Comparison of ENCODE assay signal across 17 cellular contexts in genomic region chr6:42026540-42026939, GRCh38. TPM values are rescaled to one million over a fixed set of nuclear protein-coding genes. Genes with fewer than 3 reads are reported as not detected.
DNase-seq lines count a peak whose midpoint lies in the region; ATAC-seq and TF ChIP-seq lines count a peak whose summit lies in the region.
"Had no signal": no experiment of that assay in that cellular context is flagged by ENCODE, and none has a peak within 500 bp of the region (broad histone marks: within the 10 kb centered on the region; RNA-seq: fewer than 3 reads in every experiment).

No MANE protein-coding gene starts in this region.

- CTCF ChIA-PET in activated CD8-positive, alpha-beta memory T cell treated with anti-CD3 and anti-CD28 coated beads, Interleukin-2, amount 10 ng/mL, durations not matched to agents 7 days and 5 days (lab: Charles Lee): interaction anchor here (1.9 to 3.2 kb wide), 2 partner anchors 13 to 105 kb away, joined by 7 to 9 read pairs; partner anchors contain the start of genes BYSL and MED20
- CTCF ChIA-PET in T-cell (lab: Charles Lee): no interaction called here

- DNase-seq in activated CD8-positive, alpha-beta memory T cell treated with anti-CD3 and anti-CD28 coated beads, Interleukin-2, amount 10 ng/mL, durations not matched to agents 7 days and 5 days: no peak
- DNase-seq in activated CD8-positive, alpha-beta memory T cell treated with anti-CD3 and anti-CD28 coated beads, Interleukin-2, amount 50 U/mL, for 4 hours: no peak
- DNase-seq in T-cell: no peak
- DNase-seq in stimulated activated effector memory CD8-positive, alpha-beta T cell treated with anti-CD3 and anti-CD28 coated beads, Interleukin-12 subunit alpha, Interleukin-12 subunit beta, amount 100 ng/mL, for 72 hours (ENCODE audit: low spot score in 2 of 2): no peak
- DNase-seq in T1000 (lab: John Stamatoyannopoulos, UW): no peak
- no peak for DNase-seq in osteocyte (ENCODE audit: extremely low spot score, unreplicated experiment)
- DNase-seq: activated T-cell treated with anti-CD3 and anti-CD28 coated beads, Interleukin-2, amount 50 U/mL, for 1 hour; effector CD4-positive, alpha-beta T cell; left ventricle myocardium superior; NCI-H187; NCI-H526; PC-9 had no signal

- ATAC-seq in activated CD8-positive, alpha-beta memory T cell treated with anti-CD3 and anti-CD28 coated beads, Interleukin-2, amount 10 ng/mL, durations not matched to agents 7 days and 5 days: no peak
- no peak for ATAC-seq in T-cell (replicated peaks in 1 of 4)
- ATAC-seq in stimulated activated effector memory CD8-positive, alpha-beta T cell treated with anti-CD3 and anti-CD28 coated beads, Interleukin-12 subunit alpha, Interleukin-12 subunit beta, amount 100 ng/mL, for 72 hours: no peak
- ATAC-seq in HG02981 (IDR thresholded peaks at IDR 0.05; ENCODE audit: unreplicated experiment): no peak
- ATAC-seq: left ventricle myocardium superior, SK-N-SH treated with all-trans-retinoic acid at 6 μM for 48 hours had no signal

- POLR2A ChIA-PET in T-cell (lab: Charles Lee): no interaction called here

- H3K4me3 Mint-ChIP-seq in activated CD8-positive, alpha-beta memory T cell treated with anti-CD3 and anti-CD28 coated beads, Interleukin-2, amount 10 ng/mL, durations not matched to agents 7 days and 5 days: no peak overlapping the region
- H3K4me3 Mint-ChIP-seq in T-cell (peak overlapping the region in 1 of 3 donors; percentile 81), osteocyte (ENCODE audit: unreplicated experiment) (no peak overlapping the region)
- H3K4me3 Mint-ChIP-seq in dendritic cell treated with granulocyte-macrophage colony-stimulating factor and Interleukin-4, amounts not matched to agents 40 ng/mL and 50 ng/mL, for 4 days: no peak overlapping the region
- H3K4me3 Mint-ChIP-seq in stimulated activated effector memory CD8-positive, alpha-beta T cell treated with anti-CD3 and anti-CD28 coated beads, Interleukin-12 subunit alpha, Interleukin-12 subunit beta, amount 100 ng/mL, for 72 hours: peak overlapping the region; percentile 75
- H3K4me3 Mint-ChIP-seq: brain, nephron had no signal

- H3K36me3 Mint-ChIP-seq in activated CD8-positive, alpha-beta memory T cell treated with anti-CD3 and anti-CD28 coated beads, Interleukin-2, amount 10 ng/mL, durations not matched to agents 7 days and 5 days: peaks cover 24% of the 10 kb centered on the region
- H3K36me3 Mint-ChIP-seq in T-cell (peaks cover 43% of the 10 kb centered on the region), osteocyte (ENCODE audit: unreplicated experiment) (peaks cover 22% of the 10 kb centered on the region)
- H3K36me3 Mint-ChIP-seq in dendritic cell treated with granulocyte-macrophage colony-stimulating factor and Interleukin-4, amounts not matched to agents 40 ng/mL and 50 ng/mL, for 4 days (ENCODE audit: low read depth): no peaks in the 10 kb centered on the region
- peaks cover 20% of the 10 kb centered on the region for H3K36me3 Mint-ChIP-seq in stimulated activated effector memory CD8-positive, alpha-beta T cell treated with anti-CD3 and anti-CD28 coated beads, Interleukin-12 subunit alpha, Interleukin-12 subunit beta, amount 100 ng/mL, for 72 hours
- H3K36me3 Mint-ChIP-seq: brain had no signal

- H3K4me1 Mint-ChIP-seq in activated CD8-positive, alpha-beta memory T cell treated with anti-CD3 and anti-CD28 coated beads, Interleukin-2, amount 10 ng/mL, durations not matched to agents 7 days and 5 days: peaks cover 84% of the 10 kb centered on the region
- H3K4me1 Mint-ChIP-seq in T-cell (peaks cover 96 to 100% (median 98%) of the 10 kb centered on the region in 3 donors), osteocyte (ENCODE audit: unreplicated experiment) (peaks cover 22% of the 10 kb centered on the region)
- peaks cover 80% of the 10 kb centered on the region for H3K4me1 Mint-ChIP-seq in dendritic cell treated with granulocyte-macrophage colony-stimulating factor and Interleukin-4, amounts not matched to agents 40 ng/mL and 50 ng/mL, for 4 days (ENCODE audit: low read depth)
- H3K4me1 Mint-ChIP-seq in stimulated activated effector memory CD8-positive, alpha-beta T cell treated with anti-CD3 and anti-CD28 coated beads, Interleukin-12 subunit alpha, Interleukin-12 subunit beta, amount 100 ng/mL, for 72 hours: peaks cover 95% of the 10 kb centered on the region

- H3K27me3 Mint-ChIP-seq in activated CD8-positive, alpha-beta memory T cell treated with anti-CD3 and anti-CD28 coated beads, Interleukin-2, amount 10 ng/mL, durations not matched to agents 7 days and 5 days: no peaks in the 10 kb centered on the region
- H3K27me3 Mint-ChIP-seq in T-cell: no peaks in the 10 kb centered on the region
- H3K27me3 Mint-ChIP-seq in dendritic cell treated with granulocyte-macrophage colony-stimulating factor and Interleukin-4, amounts not matched to agents 40 ng/mL and 50 ng/mL, for 4 days: no peaks in the 10 kb centered on the region
- H3K27me3 Mint-ChIP-seq in osteocyte (ENCODE audit: unreplicated experiment): no peaks in the 10 kb centered on the region
- H3K27me3 Mint-ChIP-seq: brain had no signal

- no peak for TF ChIP-seq CTCF in osteocyte (IDR thresholded peaks at IDR 0.05)

- intact Hi-C loops in dendritic cell treated with granulocyte-macrophage colony-stimulating factor and Interleukin-4, amounts not matched to agents 40 ng/mL and 50 ng/mL, for 4 days (cut with micrococcal nuclease): loop anchor here (5.0 kb wide), 1 partner anchor 84 kb away; the partner anchor contains the start of gene CCND3

- no peaks in the 10 kb centered on the region for H3K9me3 Mint-ChIP-seq in activated CD8-positive, alpha-beta memory T cell treated with anti-CD3 and anti-CD28 coated beads, Interleukin-2, amount 10 ng/mL, durations not matched to agents 7 days and 5 days (ENCODE audit: low read depth)
- H3K9me3 Mint-ChIP-seq in T-cell (no peaks in the 10 kb centered on the region), osteocyte (ENCODE audit: unreplicated experiment) (no peaks in the 10 kb centered on the region)
- H3K9me3 Mint-ChIP-seq in dendritic cell treated with granulocyte-macrophage colony-stimulating factor and Interleukin-4, amounts not matched to agents 40 ng/mL and 50 ng/mL, for 4 days: no peaks in the 10 kb centered on the region
- H3K9me3 Mint-ChIP-seq in stimulated activated effector memory CD8-positive, alpha-beta T cell treated with anti-CD3 and anti-CD28 coated beads, Interleukin-12 subunit alpha, Interleukin-12 subunit beta, amount 100 ng/mL, for 72 hours: no peaks in the 10 kb centered on the region
- H3K9me3 Mint-ChIP-seq: brain, nephron had no signal

- H3K27ac Mint-ChIP-seq in activated CD8-positive, alpha-beta memory T cell treated with anti-CD3 and anti-CD28 coated beads, Interleukin-2, amount 10 ng/mL, durations not matched to agents 7 days and 5 days: peak overlapping the region; percentile 71
- H3K27ac Mint-ChIP-seq in T-cell (peak overlapping the region; percentile 94), osteocyte (ENCODE audit: unreplicated experiment) (no peak overlapping the region)
- H3K27ac Mint-ChIP-seq in dendritic cell treated with granulocyte-macrophage colony-stimulating factor and Interleukin-4, amounts not matched to agents 40 ng/mL and 50 ng/mL, for 4 days: peak overlapping the region; percentile 81
- H3K27ac Mint-ChIP-seq in stimulated activated effector memory CD8-positive, alpha-beta T cell treated with anti-CD3 and anti-CD28 coated beads, Interleukin-12 subunit alpha, Interleukin-12 subunit beta, amount 100 ng/mL, for 72 hours: peak overlapping the region; percentile 97
- H3K27ac Mint-ChIP-seq: brain had no signal

RNA-seq across cellular contexts. Expression of gene TAF8, which starts 23.8 kb away (rescaled TPM):
- total RNA-seq in activated CD8-positive, alpha-beta memory T cell treated with anti-CD3 and anti-CD28 coated beads, Interleukin-2, amount 10 ng/mL, durations not matched to agents 7 days and 5 days: 10 to 100 TPM; 50.9 to 53.2 TPM
- 10 to 100 TPM; 46.0 to 55.5 (median 47.6) TPM for total RNA-seq in T-cell
- total RNA-seq in osteocyte: 27.6 and 29.2 TPM in 2 replicates
